In the genomic region with DNA sequence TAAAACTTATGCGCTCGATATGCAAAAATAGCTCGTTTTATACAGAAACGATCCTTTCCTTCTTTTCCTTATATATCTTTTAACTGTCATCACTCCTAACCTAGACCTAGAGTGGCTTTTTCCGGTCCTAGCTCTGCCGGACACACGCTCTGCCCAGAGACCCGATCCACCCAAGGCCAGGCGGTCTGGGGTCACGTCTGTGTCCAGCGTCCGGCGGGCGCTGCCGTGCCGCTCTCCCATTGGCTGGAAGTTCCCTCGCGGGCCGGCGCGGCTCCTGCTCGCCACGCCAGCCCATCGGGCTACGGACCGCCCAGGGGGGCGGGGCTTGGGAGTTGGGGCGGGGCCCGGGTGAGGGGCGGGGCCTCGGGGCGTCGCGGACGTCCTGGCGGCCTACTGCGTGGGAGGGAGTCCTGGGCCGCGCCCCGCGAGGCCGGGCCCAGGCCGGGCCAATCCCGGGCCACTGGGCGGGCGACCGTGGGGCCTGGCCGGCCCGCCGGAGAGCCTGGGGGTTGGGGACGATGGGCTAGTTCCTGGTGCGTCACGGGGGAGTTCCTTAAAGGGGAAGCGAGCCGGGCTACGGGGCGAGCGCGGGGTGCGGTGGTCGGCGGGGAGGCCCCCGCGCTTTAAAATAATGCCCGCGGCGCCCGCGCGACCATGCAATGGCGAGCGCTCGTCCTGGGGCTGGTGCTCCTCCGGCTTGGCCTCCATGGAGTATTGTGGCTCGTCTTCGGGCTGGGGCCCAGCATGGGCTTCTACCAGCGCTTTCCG, we compare ENCODE assay signal across 8 cellular contexts. TPM values are rescaled to one million over a fixed set of nuclear protein-coding genes. Genes with fewer than 3 reads are reported as not detected.
DNase-seq lines count a peak whose midpoint lies in the region; ATAC-seq and TF ChIP-seq lines count a peak whose summit lies in the region.

A gene (plus strand): TSS at position 556 of the 768 bp plus-strand sequence. CDS start 99 bp downstream, at position 655.

- H3K36me3 ChIP-seq in OCI-LY7 (ENCODE audit: insufficient read depth, low read length), result peaks cover 58% of the 10 kb centered on the region

- peaks cover 14% of the 10 kb centered on the region; the same call in 1 of the 2 replicates for H4K20me1 ChIP-seq in OCI-LY7 (ENCODE audit: insufficient read depth, low read length)

- H3K27ac ChIP-seq in OCI-LY7 (ENCODE audit: low read depth, low read length, poor library complexity, severe bottlenecking), result peak within 1 kb of the TSS; percentile 99

- intact Hi-C loops in OCI-LY7 (cut with micrococcal nuclease; ENCODE audit: unreplicated experiment), result loop anchor here (1.0 to 2.0 kb wide), 4 partner anchors 10 to 681 kb away; a partner anchor contains a TSS

- H3K4me1 ChIP-seq in OCI-LY7 (ENCODE audit: insufficient read depth, low read length, poor library complexity, severe bottlenecking), result peaks cover 53% of the 10 kb centered on the region

- POLR2A ChIA-PET in OCI-LY7 (lab: Charles Lee), result interaction anchor here (1.1 to 13.5 kb wide), 11 partner anchors 6 to 694 kb away, joined by 3 to 444 read pairs (median 15); a partner anchor contains a TSS

- H3K9me2 ChIP-seq in OCI-LY7 (ENCODE audit: insufficient read depth, low read length), result no peaks in the 10 kb centered on the region

- peaks cover 81% of the 10 kb centered on the region for H3K79me2 ChIP-seq in OCI-LY7 (ENCODE audit: insufficient read depth, low read depth, low read length)

- H3K4me3 ChIP-seq in OCI-LY7 (ENCODE audit: low read depth, low read length, poor library complexity, severe bottlenecking), result peak within 1 kb of the TSS; percentile 98

- H3K4me2 ChIP-seq in OCI-LY7 (ENCODE audit: low read length), result peak within 1 kb of the TSS; percentile 82

- no peak for TF ChIP-seq CTCF in OCI-LY7 (conservative IDR thresholded peaks at IDR 0.05; ENCODE audit: low read length)

- in situ Hi-C loops in Caki2 (cut with HindIII; ENCODE audit: low pct_unique_long_range_greater_than_20kb, low sequenced_read_pairs), result no loop called here

- no peak within 1 kb of the TSS for H2AFZ ChIP-seq in OCI-LY7 (ENCODE audit: low read length)

- peak; percentile 78 for ATAC-seq in GM21367 (IDR thresholded peaks at IDR 0.05; ENCODE audit: unreplicated experiment)

- no peaks in the 10 kb centered on the region for H3K9me3 ChIP-seq in OCI-LY7 (ENCODE audit: low read length)

- BruUV-seq in OCI-LY7 (replicated peaks; lab: Mats Ljungman, UMichigan), result no TSS peak

- CTCF ChIA-PET in OCI-LY7 (lab: Charles Lee; ENCODE audit: unreplicated experiment), result interaction anchor here (1.0 to 1.5 kb wide), 2 partner anchors 9 to 65 kb away, joined by 3 to 5 read pairs; a partner anchor contains a TSS

- DNase-seq in Caki2 (ENCODE audit: low read depth), result peak; percentile 88
- DNase-seq in HT1080 (ENCODE audit: low read depth), result peak; percentile 93
- peak; percentile 96 for DNase-seq in OCI-LY7 (ENCODE audit: low spot score)
- DNase-seq in activated T-cell treated with anti-CD3 and anti-CD28 coated beads for 1 hour (ENCODE audit: low read depth), result peak; percentile 93
- peak; percentile 93 for DNase-seq in epidermal melanocyte (ENCODE audit: insufficient read length, low spot score)
- peak; percentile 91 for DNase-seq in middle frontal gyrus (ENCODE audit: extremely low spot score, low spot score)
- DNase-seq in stimulated activated CD8-positive, alpha-beta memory T cell treated with anti-CD3 and anti-CD28 coated beads, Interleukin-2, amount 100 ng/mL, for 1 hour (ENCODE audit: low read depth in 2 of 2), result peak; percentile 92 to 96

RNA-seq across cellular contexts. Expression of the gene that starts here (rescaled TPM):
- 13.6 and 15.9 TPM in 2 replicates for total RNA-seq in Caki2 (2014; rRNA removed; shearing (Covaris generic); ENCODE audit: low replicate concordance)
- 36.7 and 57.4 TPM in 2 replicates for total RNA-seq in HT1080 (2014; rRNA removed; shearing (Covaris generic))
- polyA plus RNA-seq in HT1080 (2015; cell fraction: cytosol; rRNA removed), result 60.1 and 77.9 TPM in 2 replicates
- 80.4 and 85.2 TPM in 2 replicates for polyA plus RNA-seq in HT1080 (2015; cell fraction: nucleus; rRNA removed)
- total RNA-seq in OCI-LY7 (2014; rRNA removed; shearing (Covaris generic)), result 125 and 186 TPM in 2 replicates
- 337 and 398 TPM in 2 replicates for total RNA-seq in OCI-LY7 (2022)

Comparison
In these comparisons a context has a peak if more than half of its experiments do, and no peak if none do; other contexts are left out.
1. Peak in every context shown above with its lines: DNase-seq, ATAC-seq, H3K4me3 ChIP-seq and H3K27ac ChIP-seq.